Comparison of ENCODE assay signal across 1 cellular context in the genomic region with DNA sequence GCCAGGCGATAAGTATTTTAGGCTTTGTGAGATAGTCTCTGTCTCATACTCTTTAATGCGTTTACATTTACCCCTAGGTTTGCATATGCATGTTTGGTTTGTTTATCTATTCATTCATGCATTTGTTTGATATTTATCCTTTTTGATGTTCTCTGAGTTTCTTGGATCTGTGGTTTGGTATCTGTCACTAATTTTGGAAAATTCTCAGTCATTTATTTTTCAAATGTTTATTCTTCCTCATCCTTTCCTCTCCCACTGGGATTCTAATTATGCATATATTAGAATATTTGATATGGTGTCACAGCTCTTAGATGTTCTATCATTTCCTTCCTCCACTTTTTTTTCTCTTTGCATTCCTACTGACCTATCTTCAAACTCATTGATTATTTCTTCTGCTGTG. TPM values are rescaled to one million over a fixed set of nuclear protein-coding genes. Genes with fewer than 3 reads are reported as not detected.
"Had no signal": no experiment of that assay in that cellular context is flagged by ENCODE, and none has a peak within 500 bp of the region (broad histone marks: within the 10 kb centered on the region; RNA-seq: fewer than 3 reads in every experiment).

No MANE protein-coding gene starts in this region.

RNA-seq across cellular contexts. Expression of gene DPY19L2, which starts 11.9 kb away (rescaled TPM):
- total RNA-seq: PC-9 had no signal
